Comparison of ENCODE assay signal across 25 cellular contexts in genomic region chr2:40113272-40113671, GRCh38.
A peak's percentile ranks its signal among the peaks of the same experiment; 100 is the strongest.
DNase-seq lines count a peak whose midpoint lies in the region; ATAC-seq, FAIRE-seq and TF ChIP-seq lines count a peak whose summit lies in the region.
"Had no signal": no experiment of that assay in that cellular context is flagged by ENCODE, and none has a peak within 500 bp of the region (broad histone marks: within the 10 kb centered on the region; RNA-seq: fewer than 3 reads in every experiment).

No MANE protein-coding gene starts in this region.

- peak; percentile 45 for FAIRE-seq in astrocyte (lab: Jason Lieb, UNC)
- FAIRE-seq: A549 had no signal

- H3K36me3 ChIP-seq in astrocyte (ENCODE audit: insufficient read depth, low read length) (no peaks in the 10 kb centered on the region), mesenchymal stem cell (ENCODE audit: control insufficient read depth in 1 of 2, insufficient read depth in 2 of 2, low read depth in 1 of 2, low read length in 2 of 2) (peaks cover 0 to 3% of the 10 kb centered on the region in 2 experiments)
- H3K36me3 ChIP-seq: upper lobe of right lung had no signal

- TF ChIP-seq CTCF in astrocyte (IDR thresholded peaks at IDR 0.05; ENCODE audit: insufficient read depth, low read depth, low read length), result no peak

- H3K4me1 ChIP-seq in astrocyte (ENCODE audit: insufficient read depth, low read length) (no peaks in the 10 kb centered on the region), mesenchymal stem cell (ENCODE audit: control insufficient read depth, insufficient read depth, low read depth, low read length) (no peaks in the 10 kb centered on the region)
- H3K4me1 ChIP-seq: A549, left lung, upper lobe of right lung had no signal

- H3K27ac ChIP-seq in astrocyte (ENCODE audit: low read depth, low read length), result no peak overlapping the region
- peak overlapping the region; percentile 78 for H3K27ac ChIP-seq in mesenchymal stem cell (ENCODE audit: low read length, poor library complexity, severe bottlenecking)
- H3K27ac ChIP-seq: A549, left lung, upper lobe of right lung had no signal

- H3K18ac ChIP-seq in mesenchymal stem cell (ENCODE audit: low read depth in 1 of 2, low read length in 2 of 2), result no peak overlapping the region

- no peak overlapping the region for H2BK15ac ChIP-seq in mesenchymal stem cell (ENCODE audit: low read depth, poor library complexity, severe bottlenecking)

- H3K14ac ChIP-seq in mesenchymal stem cell (ENCODE audit: low read length in 2 of 2), result no peak overlapping the region

- H2BK120ac ChIP-seq in mesenchymal stem cell (ENCODE audit: low read depth, low read length), result no peak overlapping the region

- ATAC-seq in left colon, result no peak
- no peak for ATAC-seq in GM21737 (IDR thresholded peaks at IDR 0.05; ENCODE audit: unreplicated experiment)
- ATAC-seq: A549, left lung, upper lobe of right lung had no signal

- no peaks in the 10 kb centered on the region for H3K79me1 ChIP-seq in mesenchymal stem cell (replicated peaks; ENCODE audit: low read length, poor library complexity, severe bottlenecking)

- H3K36me3 Mint-ChIP-seq in astrocyte (ENCODE audit: low read depth, unreplicated experiment), result peaks cover 5% of the 10 kb centered on the region
- H3K36me3 Mint-ChIP-seq: activated naive CD4-positive, alpha-beta T cell treated with anti-CD3 and anti-CD28 coated beads, Interleukin-2, amount 50 U/mL, for 24 hours had no signal

- no peaks in the 10 kb centered on the region for H3K79me2 ChIP-seq in astrocyte (ENCODE audit: insufficient read depth, low read length)

- H2BK12ac ChIP-seq in mesenchymal stem cell (ENCODE audit: low read length in 2 of 2), result no peak overlapping the region

- intact Hi-C loops in left colon (cut with DNase I, micrococcal nuclease), result no loop called here

- H3K27me3 Mint-ChIP-seq in astrocyte (ENCODE audit: low read depth, unreplicated experiment), result no peaks in the 10 kb centered on the region

- no peak overlapping the region for H2AK5ac ChIP-seq in mesenchymal stem cell (ENCODE audit: low read length, severe bottlenecking)

- DNase-seq in A172 (ENCODE audit: low spot score) (peak; percentile 30), ELR (ENCODE audit: low read depth) (peak; percentile 44), astrocyte (ENCODE audit: low read depth) (peak; percentile 45), mesenchymal stem cell (peak; percentile 39), HK-2 (ENCODE audit: unreplicated experiment) (no peak), left colon (no peak)
- DNase-seq in activated CD8-positive, alpha-beta memory T cell treated with anti-CD3 and anti-CD28 coated beads, Interleukin-2, amount 50 U/mL, for 4 hours, result no peak
- DNase-seq: activated CD4-positive, alpha-beta T cell treated with anti-CD3 and anti-CD28 coated beads, Interleukin-2, amount 50 U/mL, for 4 hours; activated CD4-positive, CD25-positive, alpha-beta regulatory T cell; anterior cingulate cortex; C1 segment of cervical spinal cord; Calu3; central memory CD4-positive, alpha-beta T cell; HCEC 1CT; left lung; NCI-H1105; NCI-H2029; NCI-H82; posterior cingulate gyrus; substantia nigra; T1000; upper lobe of right lung had no signal

- H3K27me3 ChIP-seq in astrocyte (ENCODE audit: insufficient read depth, low read length) (no peaks in the 10 kb centered on the region), mesenchymal stem cell (ENCODE audit: control insufficient read depth in 1 of 2, insufficient read depth in 1 of 2, low read length in 2 of 2) (no peaks in the 10 kb centered on the region)
- H3K27me3 ChIP-seq: left lung, upper lobe of right lung had no signal

- no peak overlapping the region for H4K91ac ChIP-seq in mesenchymal stem cell (ENCODE audit: low read length)

- peaks cover 6% of the 10 kb centered on the region for H3K4me1 Mint-ChIP-seq in astrocyte (ENCODE audit: low read depth, unreplicated experiment)
- H3K4me1 Mint-ChIP-seq: activated naive CD4-positive, alpha-beta T cell treated with anti-CD3 and anti-CD28 coated beads, Interleukin-2, amount 50 U/mL, for 24 hours had no signal

- H2AFZ ChIP-seq in astrocyte (ENCODE audit: low read depth, low read length) (no peak overlapping the region), mesenchymal stem cell (ENCODE audit: low read depth, low read length) (no peak overlapping the region)

- no peak overlapping the region for H3K4me3 Mint-ChIP-seq in astrocyte (ENCODE audit: unreplicated experiment)
- H3K4me3 Mint-ChIP-seq: activated naive CD4-positive, alpha-beta T cell treated with anti-CD3 and anti-CD28 coated beads, Interleukin-2, amount 50 U/mL, for 24 hours had no signal

- no peak overlapping the region for H4K8ac ChIP-seq in mesenchymal stem cell (ENCODE audit: low read length)

- H3K4me3 ChIP-seq in astrocyte (ENCODE audit: insufficient read depth, low read depth, low read length), result no peak overlapping the region
- H3K4me3 ChIP-seq in mesenchymal stem cell (ENCODE audit: insufficient read depth in 1 of 2, low read depth in 1 of 2, low read length in 2 of 2), result no peak overlapping the region
- H3K4me3 ChIP-seq: A549, left lung, upper lobe of right lung had no signal

- H3K9me3 Mint-ChIP-seq in astrocyte (ENCODE audit: unreplicated experiment), result no peaks in the 10 kb centered on the region
- H3K9me3 Mint-ChIP-seq: activated naive CD4-positive, alpha-beta T cell treated with anti-CD3 and anti-CD28 coated beads, Interleukin-2, amount 50 U/mL, for 24 hours had no signal

- 0% methylated on average over 1 of the region's 2 CpGs for WGBS in mesenchymal stem cell

- H3K9me3 ChIP-seq in astrocyte (ENCODE audit: insufficient read depth, low read depth, low read length) (no peaks in the 10 kb centered on the region), mesenchymal stem cell (ENCODE audit: control insufficient read depth, low read length) (no peaks in the 10 kb centered on the region)
- H3K9me3 ChIP-seq: A549, left lung, upper lobe of right lung had no signal

- no peak overlapping the region for H3K4ac ChIP-seq in mesenchymal stem cell (ENCODE audit: low read depth in 1 of 2, low read length in 2 of 2)

- H3K4me2 ChIP-seq in astrocyte (ENCODE audit: low read length), result no peak overlapping the region
- no peak overlapping the region for H3K4me2 ChIP-seq in mesenchymal stem cell (ENCODE audit: low read length, poor library complexity, severe bottlenecking)
- H3K4me2 ChIP-seq: A549 had no signal

- H2BK5ac ChIP-seq in mesenchymal stem cell (ENCODE audit: low read depth, low read length, poor library complexity, severe bottlenecking), result no peak overlapping the region

- no peak overlapping the region for H3K23ac ChIP-seq in mesenchymal stem cell (ENCODE audit: low read length in 2 of 2)

- no peaks in the 10 kb centered on the region for H4K20me1 ChIP-seq in astrocyte (ENCODE audit: insufficient read depth, low read length)

- peak overlapping the region; percentile 48 for H3K27ac Mint-ChIP-seq in astrocyte (ENCODE audit: unreplicated experiment)
- H3K27ac Mint-ChIP-seq: activated naive CD4-positive, alpha-beta T cell treated with anti-CD3 and anti-CD28 coated beads, Interleukin-2, amount 50 U/mL, for 24 hours had no signal

- no peak overlapping the region for H3K9ac ChIP-seq in astrocyte (ENCODE audit: low read length)
- no peak overlapping the region for H3K9ac ChIP-seq in mesenchymal stem cell (ENCODE audit: low read length)

Comparison
In these comparisons a context has a peak if more than half of its experiments do, and no peak if none do; other contexts are left out.
1. DNase-seq: peak in A172 (single experiment), ELR (single experiment), astrocyte (single experiment) and mesenchymal stem cell (single experiment); none in activated CD8-positive, alpha-beta memory T cell treated with anti-CD3 and anti-CD28 coated beads, Interleukin-2, amount 50 U/mL, for 4 hours (single experiment), HK-2 (single experiment) and left colon (0 of 2).